ENCODE assay signal across 1 cellular context in the genomic region with DNA sequence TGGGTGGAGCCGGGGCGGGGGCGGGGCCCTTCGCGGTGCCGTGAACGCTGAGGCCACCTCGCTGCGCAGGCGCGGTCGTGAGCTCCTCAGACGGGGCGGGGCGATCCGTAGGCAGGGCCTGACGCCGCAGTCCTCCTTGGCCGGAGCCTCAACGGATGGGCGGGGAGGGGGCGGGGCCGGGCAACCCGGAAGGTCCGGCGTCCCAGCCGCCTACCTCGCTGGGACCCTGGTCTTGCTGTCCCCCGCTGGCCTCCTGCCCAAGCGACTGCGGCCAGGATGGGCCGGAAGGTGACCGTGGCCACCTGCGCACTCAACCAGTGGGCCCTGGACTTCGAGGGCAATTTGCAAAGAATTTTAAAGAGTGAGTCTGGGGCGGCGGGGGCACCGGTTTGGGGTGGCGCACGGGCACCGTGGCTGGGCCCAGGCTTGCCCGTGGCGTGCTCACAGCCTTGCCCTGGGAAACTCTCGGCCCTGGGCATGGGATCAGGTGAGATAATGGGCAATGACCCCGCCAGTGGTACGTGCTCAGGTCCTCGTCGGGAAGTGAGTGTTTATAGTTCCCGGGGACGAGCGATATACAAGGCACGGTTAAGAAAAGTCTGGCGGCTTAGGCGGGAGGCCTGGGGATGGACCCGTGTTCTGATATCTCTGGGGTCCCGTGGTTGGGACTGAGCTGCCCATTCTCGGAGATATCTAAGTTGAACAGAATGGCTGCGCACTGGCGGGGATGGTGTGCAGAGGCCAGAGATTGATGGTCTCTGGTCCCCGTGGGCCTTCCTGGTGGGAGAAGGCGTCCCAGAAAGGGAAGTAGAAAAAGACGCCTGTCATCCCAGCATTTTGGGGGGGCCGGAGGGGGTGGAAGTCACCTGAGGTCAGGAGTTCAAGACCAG.
TF ChIP-seq lines count a peak whose summit lies in the region.

Gene NADSYN1, plus strand, starts transcription at position 183 of the 890 bp plus-strand sequence. Its CDS starts 94 bp downstream, at position 277.

TF ChIP-seq in HepG2, 621 proteins besides CTCF, POLR2A, EP300 and RAD21 (continued from another document and continues in another):
- TF ChIP-seq, protein P1, sequence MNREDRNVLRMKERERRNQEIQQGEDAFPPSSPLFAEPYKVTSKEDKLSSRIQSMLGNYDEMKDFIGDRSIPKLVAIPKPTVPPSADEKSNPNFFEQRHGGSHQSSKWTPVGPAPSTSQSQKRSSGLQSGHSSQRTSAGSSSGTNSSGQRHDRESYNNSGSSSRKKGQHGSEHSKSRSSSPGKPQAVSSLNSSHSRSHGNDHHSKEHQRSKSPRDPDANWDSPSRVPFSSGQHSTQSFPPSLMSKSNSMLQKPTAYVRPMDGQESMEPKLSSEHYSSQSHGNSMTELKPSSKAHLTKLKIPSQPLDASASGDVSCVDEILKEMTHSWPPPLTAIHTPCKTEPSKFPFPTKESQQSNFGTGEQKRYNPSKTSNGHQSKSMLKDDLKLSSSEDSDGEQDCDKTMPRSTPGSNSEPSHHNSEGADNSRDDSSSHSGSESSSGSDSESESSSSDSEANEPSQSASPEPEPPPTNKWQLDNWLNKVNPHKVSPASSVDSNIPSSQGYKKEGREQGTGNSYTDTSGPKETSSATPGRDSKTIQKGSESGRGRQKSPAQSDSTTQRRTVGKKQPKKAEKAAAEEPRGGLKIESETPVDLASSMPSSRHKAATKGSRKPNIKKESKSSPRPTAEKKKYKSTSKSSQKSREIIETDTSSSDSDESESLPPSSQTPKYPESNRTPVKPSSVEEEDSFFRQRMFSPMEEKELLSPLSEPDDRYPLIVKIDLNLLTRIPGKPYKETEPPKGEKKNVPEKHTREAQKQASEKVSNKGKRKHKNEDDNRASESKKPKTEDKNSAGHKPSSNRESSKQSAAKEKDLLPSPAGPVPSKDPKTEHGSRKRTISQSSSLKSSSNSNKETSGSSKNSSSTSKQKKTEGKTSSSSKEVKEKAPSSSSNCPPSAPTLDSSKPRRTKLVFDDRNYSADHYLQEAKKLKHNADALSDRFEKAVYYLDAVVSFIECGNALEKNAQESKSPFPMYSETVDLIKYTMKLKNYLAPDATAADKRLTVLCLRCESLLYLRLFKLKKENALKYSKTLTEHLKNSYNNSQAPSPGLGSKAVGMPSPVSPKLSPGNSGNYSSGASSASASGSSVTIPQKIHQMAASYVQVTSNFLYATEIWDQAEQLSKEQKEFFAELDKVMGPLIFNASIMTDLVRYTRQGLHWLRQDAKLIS (CRISPR knock-in tag; IDR thresholded peaks at IDR 0.05) = no peak
- TF ChIP-seq FOXK2 (IDR thresholded peaks at IDR 0.05) (no peak), ZNF484 (CRISPR knock-in tag; IDR thresholded peaks at IDR 0.05; ENCODE audit: borderline replicate concordance, low read depth) (no peak), STAT5B (CRISPR knock-in tag; IDR thresholded peaks at IDR 0.05) (no peak), ZNF7 (CRISPR knock-in tag; IDR thresholded peaks at IDR 0.05) (no peak), TBL1XR1 (IDR thresholded peaks at IDR 0.05; ENCODE audit: borderline replicate concordance, low read length, partially characterized antibody) (no peak), ZNF333 (CRISPR knock-in tag; IDR thresholded peaks at IDR 0.05; ENCODE audit: borderline replicate concordance) (no peak), ZNF616 (CRISPR knock-in tag; IDR thresholded peaks at IDR 0.05; ENCODE audit: low read depth) (peak; percentile 73; the same call in 1 of the 2 replicates), REXO4 (CRISPR knock-in tag; IDR thresholded peaks at IDR 0.05; ENCODE audit: borderline replicate concordance) (no peak), ELK4 (CRISPR knock-in tag; IDR thresholded peaks at IDR 0.05; ENCODE audit: borderline replicate concordance) (no peak), CSRNP2 (CRISPR knock-in tag; conservative IDR thresholded peaks at IDR 0.05; ENCODE audit: low read depth) (no peak), CENPX (CRISPR knock-in tag; IDR thresholded peaks at IDR 0.05) (no peak), ZNF609 (CRISPR knock-in tag; IDR thresholded peaks at IDR 0.05; ENCODE audit: borderline replicate concordance) (0 out of 2 replicates have a peak, but pooled peaks have one; percentile 8), ZNF564 (CRISPR knock-in tag; IDR thresholded peaks at IDR 0.05) (no peak), ZBTB1 (CRISPR knock-in tag; IDR thresholded peaks at IDR 0.05; ENCODE audit: borderline replicate concordance) (no peak), JARID2 (CRISPR knock-in tag; IDR thresholded peaks at IDR 0.05; ENCODE audit: insufficient replicate concordance) (no peak), ZNF101 (CRISPR knock-in tag; IDR thresholded peaks at IDR 0.05; ENCODE audit: borderline replicate concordance, low read depth) (no peak), MLLT10 (CRISPR knock-in tag; IDR thresholded peaks at IDR 0.05) (no peak), ARID2 (CRISPR knock-in tag; IDR thresholded peaks at IDR 0.05; ENCODE audit: borderline replicate concordance) (no peak), ZSCAN22 (CRISPR knock-in tag; IDR thresholded peaks at IDR 0.05) (no peak), SIX1 (CRISPR knock-in tag; IDR thresholded peaks at IDR 0.05; ENCODE audit: borderline replicate concordance) (no peak), ZSCAN12 (CRISPR knock-in tag; IDR thresholded peaks at IDR 0.05) (0 out of 2 replicates have a peak, but pooled peaks have one; percentile 1), PHF20 (CRISPR knock-in tag; IDR thresholded peaks at IDR 0.05) (peak; percentile 71), ZNF782 (CRISPR knock-in tag; IDR thresholded peaks at IDR 0.05; ENCODE audit: borderline replicate concordance) (0 out of 2 replicates have a peak, but pooled peaks have one; percentile 20), SMARCC2 (IDR thresholded peaks at IDR 0.05) (no peak)
- TF ChIP-seq, protein P2, sequence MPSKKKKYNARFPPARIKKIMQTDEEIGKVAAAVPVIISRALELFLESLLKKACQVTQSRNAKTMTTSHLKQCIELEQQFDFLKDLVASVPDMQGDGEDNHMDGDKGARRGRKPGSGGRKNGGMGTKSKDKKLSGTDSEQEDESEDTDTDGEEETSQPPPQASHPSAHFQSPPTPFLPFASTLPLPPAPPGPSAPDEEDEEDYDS (CRISPR knock-in tag; IDR thresholded peaks at IDR 0.05) = peak; percentile 50; the same call in 1 of the 2 replicates
- TF ChIP-seq, protein P3, sequence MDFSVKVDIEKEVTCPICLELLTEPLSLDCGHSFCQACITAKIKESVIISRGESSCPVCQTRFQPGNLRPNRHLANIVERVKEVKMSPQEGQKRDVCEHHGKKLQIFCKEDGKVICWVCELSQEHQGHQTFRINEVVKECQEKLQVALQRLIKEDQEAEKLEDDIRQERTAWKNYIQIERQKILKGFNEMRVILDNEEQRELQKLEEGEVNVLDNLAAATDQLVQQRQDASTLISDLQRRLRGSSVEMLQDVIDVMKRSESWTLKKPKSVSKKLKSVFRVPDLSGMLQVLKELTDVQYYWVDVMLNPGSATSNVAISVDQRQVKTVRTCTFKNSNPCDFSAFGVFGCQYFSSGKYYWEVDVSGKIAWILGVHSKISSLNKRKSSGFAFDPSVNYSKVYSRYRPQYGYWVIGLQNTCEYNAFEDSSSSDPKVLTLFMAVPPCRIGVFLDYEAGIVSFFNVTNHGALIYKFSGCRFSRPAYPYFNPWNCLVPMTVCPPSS (IDR thresholded peaks at IDR 0.05) = no peak
- TF ChIP-seq, protein P4, sequence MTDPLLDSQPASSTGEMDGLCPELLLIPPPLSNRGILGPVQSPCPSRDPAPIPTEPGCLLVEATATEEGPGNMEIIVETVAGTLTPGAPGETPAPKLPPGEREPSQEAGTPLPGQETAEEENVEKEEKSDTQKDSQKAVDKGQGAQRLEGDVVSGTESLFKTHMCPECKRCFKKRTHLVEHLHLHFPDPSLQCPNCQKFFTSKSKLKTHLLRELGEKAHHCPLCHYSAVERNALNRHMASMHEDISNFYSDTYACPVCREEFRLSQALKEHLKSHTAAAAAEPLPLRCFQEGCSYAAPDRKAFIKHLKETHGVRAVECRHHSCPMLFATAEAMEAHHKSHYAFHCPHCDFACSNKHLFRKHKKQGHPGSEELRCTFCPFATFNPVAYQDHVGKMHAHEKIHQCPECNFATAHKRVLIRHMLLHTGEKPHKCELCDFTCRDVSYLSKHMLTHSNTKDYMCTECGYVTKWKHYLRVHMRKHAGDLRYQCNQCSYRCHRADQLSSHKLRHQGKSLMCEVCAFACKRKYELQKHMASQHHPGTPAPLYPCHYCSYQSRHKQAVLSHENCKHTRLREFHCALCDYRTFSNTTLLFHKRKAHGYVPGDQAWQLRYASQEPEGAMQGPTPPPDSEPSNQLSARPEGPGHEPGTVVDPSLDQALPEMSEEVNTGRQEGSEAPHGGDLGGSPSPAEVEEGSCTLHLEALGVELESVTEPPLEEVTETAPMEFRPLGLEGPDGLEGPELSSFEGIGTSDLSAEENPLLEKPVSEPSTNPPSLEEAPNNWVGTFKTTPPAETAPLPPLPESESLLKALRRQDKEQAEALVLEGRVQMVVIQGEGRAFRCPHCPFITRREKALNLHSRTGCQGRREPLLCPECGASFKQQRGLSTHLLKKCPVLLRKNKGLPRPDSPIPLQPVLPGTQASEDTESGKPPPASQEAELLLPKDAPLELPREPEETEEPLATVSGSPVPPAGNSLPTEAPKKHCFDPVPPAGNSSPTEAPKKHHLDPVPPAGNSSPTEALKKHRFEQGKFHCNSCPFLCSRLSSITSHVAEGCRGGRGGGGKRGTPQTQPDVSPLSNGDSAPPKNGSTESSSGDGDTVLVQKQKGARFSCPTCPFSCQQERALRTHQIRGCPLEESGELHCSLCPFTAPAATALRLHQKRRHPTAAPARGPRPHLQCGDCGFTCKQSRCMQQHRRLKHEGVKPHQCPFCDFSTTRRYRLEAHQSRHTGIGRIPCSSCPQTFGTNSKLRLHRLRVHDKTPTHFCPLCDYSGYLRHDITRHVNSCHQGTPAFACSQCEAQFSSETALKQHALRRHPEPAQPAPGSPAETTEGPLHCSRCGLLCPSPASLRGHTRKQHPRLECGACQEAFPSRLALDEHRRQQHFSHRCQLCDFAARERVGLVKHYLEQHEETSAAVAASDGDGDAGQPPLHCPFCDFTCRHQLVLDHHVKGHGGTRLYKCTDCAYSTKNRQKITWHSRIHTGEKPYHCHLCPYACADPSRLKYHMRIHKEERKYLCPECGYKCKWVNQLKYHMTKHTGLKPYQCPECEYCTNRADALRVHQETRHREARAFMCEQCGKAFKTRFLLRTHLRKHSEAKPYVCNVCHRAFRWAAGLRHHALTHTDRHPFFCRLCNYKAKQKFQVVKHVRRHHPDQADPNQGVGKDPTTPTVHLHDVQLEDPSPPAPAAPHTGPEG (CRISPR knock-in tag; IDR thresholded peaks at IDR 0.05) = no peak
- TF ChIP-seq, protein P5, sequence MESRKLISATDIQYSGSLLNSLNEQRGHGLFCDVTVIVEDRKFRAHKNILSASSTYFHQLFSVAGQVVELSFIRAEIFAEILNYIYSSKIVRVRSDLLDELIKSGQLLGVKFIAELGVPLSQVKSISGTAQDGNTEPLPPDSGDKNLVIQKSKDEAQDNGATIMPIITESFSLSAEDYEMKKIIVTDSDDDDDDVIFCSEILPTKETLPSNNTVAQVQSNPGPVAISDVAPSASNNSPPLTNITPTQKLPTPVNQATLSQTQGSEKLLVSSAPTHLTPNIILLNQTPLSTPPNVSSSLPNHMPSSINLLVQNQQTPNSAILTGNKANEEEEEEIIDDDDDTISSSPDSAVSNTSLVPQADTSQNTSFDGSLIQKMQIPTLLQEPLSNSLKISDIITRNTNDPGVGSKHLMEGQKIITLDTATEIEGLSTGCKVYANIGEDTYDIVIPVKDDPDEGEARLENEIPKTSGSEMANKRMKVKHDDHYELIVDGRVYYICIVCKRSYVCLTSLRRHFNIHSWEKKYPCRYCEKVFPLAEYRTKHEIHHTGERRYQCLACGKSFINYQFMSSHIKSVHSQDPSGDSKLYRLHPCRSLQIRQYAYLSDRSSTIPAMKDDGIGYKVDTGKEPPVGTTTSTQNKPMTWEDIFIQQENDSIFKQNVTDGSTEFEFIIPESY (CRISPR knock-in tag; IDR thresholded peaks at IDR 0.05) = no peak
